18 cellular contexts compared by ENCODE assay signal in the genomic region with DNA sequence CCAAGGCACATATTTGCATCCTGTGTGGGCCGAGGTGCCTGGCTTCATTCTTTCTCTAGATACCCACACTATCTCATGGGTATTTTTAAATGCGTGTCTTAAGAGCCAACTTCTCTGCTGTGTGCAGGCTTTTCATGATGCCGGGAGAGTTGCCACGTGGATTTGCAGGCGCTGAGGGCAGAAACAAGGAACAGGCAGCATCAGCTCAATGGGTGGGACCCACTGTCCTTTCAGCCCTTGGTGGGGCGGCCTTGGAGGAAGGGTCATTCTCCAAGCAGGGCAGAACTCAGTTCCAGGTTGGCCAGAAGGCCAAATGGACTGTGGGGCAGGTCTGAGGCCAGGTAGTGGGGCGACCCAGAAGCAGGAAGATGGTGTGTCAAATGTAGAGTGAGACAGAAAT.
"Had no signal": no experiment of that assay in that cellular context is flagged by ENCODE, and none has a peak within 500 bp of the region (broad histone marks: within the 10 kb centered on the region; RNA-seq: fewer than 3 reads in every experiment).

No MANE protein-coding gene starts in this region.

- DNase-seq: activated CD4-positive, alpha-beta T cell treated with anti-CD3 and anti-CD28 coated beads, Interleukin-2, amount 10 ng/mL, durations not matched to agents 24 days and 14 days; activated CD8-positive, alpha-beta T cell treated with anti-CD3 and anti-CD28 coated beads, Interleukin-2, amount 10 ng/mL, durations not matched to agents 7 days and 5 days; activated naive CD4-positive, alpha-beta T cell treated with Interleukin-2 at 50 U/mL for 16 hours; activated naive CD8-positive, alpha-beta T cell treated with anti-CD3 and anti-CD28 coated beads, Interleukin-2, amount 10 ng/mL, durations not matched to agents 7 days and 5 days; activated T-cell treated with anti-CD3 and anti-CD28 coated beads, Interleukin-2, amount 50 U/mL, for 24 hours; brain microvascular endothelial cell; cerebellar nuclear complex; effector memory CD4-positive, alpha-beta T cell; midbrain; retina; stimulated activated CD4-positive, alpha-beta T cell treated with anti-CD3 and anti-CD28 coated beads, Interleukin-12 subunit alpha, Interleukin-12 subunit beta, amount 100 ng/mL, for 4 hours; stimulated activated CD4-positive, alpha-beta T cell treated with anti-CD3 and anti-CD28 coated beads, Interleukin-1b, Interleukin-23, amount 100 ng/mL, for 48 hours; stimulated activated CD8-positive, alpha-beta memory T cell treated with anti-CD3 and anti-CD28 coated beads, Interleukin-4, amount 100 ng/mL, for 48 hours; stimulated activated naive CD4-positive, alpha-beta T cell; tibial artery; uterus had no signal

- H3K27ac ChIP-seq: brain microvascular endothelial cell, esophagus muscularis mucosa, gastroesophageal sphincter, tibial artery, uterus had no signal

- ATAC-seq: activated CD8-positive, alpha-beta T cell treated with anti-CD3 and anti-CD28 coated beads, Interleukin-2, amount 10 ng/mL, durations not matched to agents 7 days and 5 days; gastroesophageal sphincter had no signal

- H3K4me3 ChIP-seq: esophagus muscularis mucosa, gastroesophageal sphincter, tibial artery, uterus had no signal

- H3K27me3 ChIP-seq: brain microvascular endothelial cell, tibial artery, uterus had no signal

- H3K9me3 ChIP-seq: esophagus muscularis mucosa, gastroesophageal sphincter, tibial artery, uterus had no signal

- H3K4me1 ChIP-seq: gastroesophageal sphincter, tibial artery, uterus had no signal

- H3K36me3 ChIP-seq: brain microvascular endothelial cell, esophagus muscularis mucosa, gastroesophageal sphincter, tibial artery, uterus had no signal
